In genomic region chr16:71754652-71755051, GRCh38 we compare ENCODE assay signal across 21 cellular contexts. TPM values are rescaled to one million over a fixed set of nuclear protein-coding genes. Genes with fewer than 3 reads are reported as not detected.
DNase-seq lines count a peak whose midpoint lies in the region; ATAC-seq and TF ChIP-seq lines count a peak whose summit lies in the region.
"Had no signal": no experiment of that assay in that cellular context is flagged by ENCODE, and none has a peak within 500 bp of the region (broad histone marks: within the 10 kb centered on the region; RNA-seq: fewer than 3 reads in every experiment).

No MANE protein-coding gene starts in this region.

- no peaks in the 10 kb centered on the region for H3K4me1 ChIP-seq in smooth muscle cell (ENCODE audit: low read depth)
- H3K4me1 ChIP-seq: A549 had no signal

- H3K9ac ChIP-seq in smooth muscle cell (ENCODE audit: low read depth) = no peak overlapping the region
- H3K9ac ChIP-seq: GM23248 had no signal

- no peak overlapping the region for H3K27ac ChIP-seq in smooth muscle cell (ENCODE audit: low read depth)
- H3K27ac ChIP-seq: A549, GM23248, HL-60, PC-9, RWPE1 had no signal

- no peaks in the 10 kb centered on the region for H3K27me3 ChIP-seq in smooth muscle cell (ENCODE audit: low read depth)

- DNase-seq in activated CD4-positive, alpha-beta T cell treated with anti-CD3 and anti-CD28 coated beads, Interleukin-2, amount 10 ng/mL, durations not matched to agents 7 days and 5 days = no peak
- DNase-seq in activated CD4-positive, alpha-beta T cell treated with anti-CD3 and anti-CD28 coated beads, Interleukin-2, amount 50 U/mL, for 48 hours = no peak
- no peak for DNase-seq in activated naive CD4-positive, alpha-beta T cell treated with anti-CD3 and anti-CD28 coated beads, Interleukin-2, amount 10 ng/mL, durations not matched to agents 7 days and 5 days
- DNase-seq in activated naive CD4-positive, alpha-beta T cell treated with anti-CD3 and anti-CD28 coated beads, Interleukin-2, amount 50 U/mL, for 16 hours = no peak
- DNase-seq in stimulated activated effector memory CD8-positive, alpha-beta T cell treated with anti-CD3 and anti-CD28 coated beads, Interleukin-12 subunit alpha, Interleukin-12 subunit beta, amount 100 ng/mL, for 72 hours (ENCODE audit: low spot score in 2 of 2) = no peak
- DNase-seq in smooth muscle cell (lab: John Stamatoyannopoulos, UW; ENCODE audit: unreplicated experiment) = no peak
- DNase-seq: Caco-2; CD4-positive, alpha-beta T cell; GM23248; IMR-90; NCI-H1417 treated with DMSO at 0.1 percent for 48 hours; NCI-H1930; NCI-H226; NCI-H524; PC-9 had no signal

- peaks cover 47% of the 10 kb centered on the region for H3K36me3 Mint-ChIP-seq in activated CD4-positive, alpha-beta T cell treated with anti-CD3 and anti-CD28 coated beads, Interleukin-2, amount 10 ng/mL, durations not matched to agents 7 days and 5 days (ENCODE audit: low read depth)
- H3K36me3 Mint-ChIP-seq in activated naive CD4-positive, alpha-beta T cell treated with anti-CD3 and anti-CD28 coated beads, Interleukin-2, amount 10 ng/mL, durations not matched to agents 7 days and 5 days = peaks cover 51% of the 10 kb centered on the region
- peaks cover 95% of the 10 kb centered on the region for H3K36me3 Mint-ChIP-seq in activated T-helper 17 cell treated with anti-CD3 and anti-CD28 coated beads, Interleukin-2, amount 50 U/mL, for 72 hours (ENCODE audit: low read depth)
- peaks cover 100% of the 10 kb centered on the region for H3K36me3 Mint-ChIP-seq in stimulated activated effector memory CD8-positive, alpha-beta T cell treated with anti-CD3 and anti-CD28 coated beads, Interleukin-12 subunit alpha, Interleukin-12 subunit beta, amount 100 ng/mL, for 72 hours

- no peaks in the 10 kb centered on the region for H3K4me1 Mint-ChIP-seq in activated CD4-positive, alpha-beta T cell treated with anti-CD3 and anti-CD28 coated beads, Interleukin-2, amount 10 ng/mL, durations not matched to agents 7 days and 5 days
- H3K4me1 Mint-ChIP-seq in activated naive CD4-positive, alpha-beta T cell treated with anti-CD3 and anti-CD28 coated beads, Interleukin-2, amount 10 ng/mL, durations not matched to agents 7 days and 5 days = no peaks in the 10 kb centered on the region
- H3K4me1 Mint-ChIP-seq in activated T-helper 17 cell treated with anti-CD3 and anti-CD28 coated beads, Interleukin-2, amount 50 U/mL, for 72 hours = peaks cover 5% of the 10 kb centered on the region
- peaks cover 6% of the 10 kb centered on the region for H3K4me1 Mint-ChIP-seq in stimulated activated effector memory CD8-positive, alpha-beta T cell treated with anti-CD3 and anti-CD28 coated beads, Interleukin-12 subunit alpha, Interleukin-12 subunit beta, amount 100 ng/mL, for 72 hours

- H2AFZ ChIP-seq in smooth muscle cell (ENCODE audit: low read depth) = no peak overlapping the region
- H2AFZ ChIP-seq: GM23248, PC-9 had no signal

- H3K4me3 ChIP-seq in smooth muscle cell = no peak overlapping the region
- H3K4me3 ChIP-seq: A549, GM23248, HAP-1, PC-9 had no signal

- H3K79me2 ChIP-seq in smooth muscle cell (ENCODE audit: low read depth) = peaks cover 3% of the 10 kb centered on the region

- TF ChIP-seq CTCF in smooth muscle cell (IDR thresholded peaks at IDR 0.05; ENCODE audit: borderline replicate concordance, insufficient read depth, poor library complexity, severe bottlenecking) = no peak

- no peaks in the 10 kb centered on the region for H3F3A ChIP-seq in smooth muscle cell (ENCODE audit: low read depth)

- peaks cover 53% of the 10 kb centered on the region for H3K36me3 ChIP-seq in smooth muscle cell (ENCODE audit: low read depth)

- CTCF ChIA-PET in activated CD4-positive, alpha-beta T cell treated with anti-CD3 and anti-CD28 coated beads, Interleukin-2, amount 10 ng/mL, durations not matched to agents 7 days and 5 days (lab: Charles Lee) = interaction anchor here (0.6 to 1.0 kb wide), 2 partner anchors 11 to 224 kb away, joined by 3 to 6 read pairs; no protein-coding TSS in a partner anchor
- CTCF ChIA-PET in activated naive CD4-positive, alpha-beta T cell treated with anti-CD3 and anti-CD28 coated beads, Interleukin-2, amount 10 ng/mL, durations not matched to agents 7 days and 5 days (lab: Charles Lee) = interaction anchor here (0.6 kb wide), 1 partner anchor 78 kb away, joined by 3 read pairs; no protein-coding TSS in a partner anchor

- H3K4me3 Mint-ChIP-seq in activated CD4-positive, alpha-beta T cell treated with anti-CD3 and anti-CD28 coated beads, Interleukin-2, amount 10 ng/mL, durations not matched to agents 7 days and 5 days = no peak overlapping the region
- H3K4me3 Mint-ChIP-seq in activated naive CD4-positive, alpha-beta T cell treated with anti-CD3 and anti-CD28 coated beads, Interleukin-2, amount 10 ng/mL, durations not matched to agents 7 days and 5 days = no peak overlapping the region
- H3K4me3 Mint-ChIP-seq in activated T-helper 17 cell treated with anti-CD3 and anti-CD28 coated beads, Interleukin-2, amount 50 U/mL, for 72 hours = no peak overlapping the region
- H3K4me3 Mint-ChIP-seq in stimulated activated effector memory CD8-positive, alpha-beta T cell treated with anti-CD3 and anti-CD28 coated beads, Interleukin-12 subunit alpha, Interleukin-12 subunit beta, amount 100 ng/mL, for 72 hours = no peak overlapping the region
- H3K4me3 Mint-ChIP-seq: CD4-positive, alpha-beta T cell had no signal

- no peak overlapping the region for H3K4me2 ChIP-seq in smooth muscle cell
- H3K4me2 ChIP-seq: A549, PC-9 had no signal

- no peaks in the 10 kb centered on the region for H3K9me3 Mint-ChIP-seq in activated CD4-positive, alpha-beta T cell treated with anti-CD3 and anti-CD28 coated beads, Interleukin-2, amount 10 ng/mL, durations not matched to agents 7 days and 5 days
- H3K9me3 Mint-ChIP-seq in activated naive CD4-positive, alpha-beta T cell treated with anti-CD3 and anti-CD28 coated beads, Interleukin-2, amount 10 ng/mL, durations not matched to agents 7 days and 5 days = no peaks in the 10 kb centered on the region
- H3K9me3 Mint-ChIP-seq in activated T-helper 17 cell treated with anti-CD3 and anti-CD28 coated beads, Interleukin-2, amount 50 U/mL, for 72 hours = no peaks in the 10 kb centered on the region
- no peaks in the 10 kb centered on the region for H3K9me3 Mint-ChIP-seq in stimulated activated effector memory CD8-positive, alpha-beta T cell treated with anti-CD3 and anti-CD28 coated beads, Interleukin-12 subunit alpha, Interleukin-12 subunit beta, amount 100 ng/mL, for 72 hours
- H3K9me3 Mint-ChIP-seq: CD4-positive, alpha-beta T cell had no signal

- peak overlapping the region; percentile 1 for H3K27ac Mint-ChIP-seq in activated CD4-positive, alpha-beta T cell treated with anti-CD3 and anti-CD28 coated beads, Interleukin-2, amount 10 ng/mL, durations not matched to agents 7 days and 5 days
- peak overlapping the region; percentile 20 for H3K27ac Mint-ChIP-seq in activated naive CD4-positive, alpha-beta T cell treated with anti-CD3 and anti-CD28 coated beads, Interleukin-2, amount 10 ng/mL, durations not matched to agents 7 days and 5 days
- H3K27ac Mint-ChIP-seq in activated T-helper 17 cell treated with anti-CD3 and anti-CD28 coated beads, Interleukin-2, amount 50 U/mL, for 72 hours = peak overlapping the region; percentile 77
- H3K27ac Mint-ChIP-seq in stimulated activated effector memory CD8-positive, alpha-beta T cell treated with anti-CD3 and anti-CD28 coated beads, Interleukin-12 subunit alpha, Interleukin-12 subunit beta, amount 100 ng/mL, for 72 hours = peak overlapping the region; percentile 74
- H3K27ac Mint-ChIP-seq: CD4-positive, alpha-beta T cell had no signal

- peak; percentile 87 for ATAC-seq in activated T-helper 17 cell treated with anti-CD3 and anti-CD28 coated beads, Interleukin-2, amount 50 U/mL, for 72 hours (replicated peaks)
- peak; percentile 62 for ATAC-seq in stimulated activated effector memory CD8-positive, alpha-beta T cell treated with anti-CD3 and anti-CD28 coated beads, Interleukin-12 subunit alpha, Interleukin-12 subunit beta, amount 100 ng/mL, for 72 hours
- ATAC-seq in HG02852 (IDR thresholded peaks at IDR 0.05; ENCODE audit: unreplicated experiment) = no peak
- ATAC-seq: A549 had no signal

- no peaks in the 10 kb centered on the region for H3K9me3 ChIP-seq in smooth muscle cell (replicated peaks; ENCODE audit: low read depth)
- H3K9me3 ChIP-seq: A549, Caco-2, HAP-1 had no signal

- peaks cover 20% of the 10 kb centered on the region for H4K20me1 ChIP-seq in smooth muscle cell (ENCODE audit: low read depth)

- 98% methylated on average over 2 of the region's 2 CpGs for WGBS in smooth muscle cell (ENCODE audit: low lambda C conversion rate)

- POLR2A ChIA-PET in activated CD4-positive, alpha-beta T cell treated with anti-CD3 and anti-CD28 coated beads, Interleukin-2, amount 10 ng/mL, durations not matched to agents 7 days and 5 days (lab: Charles Lee) = interaction anchor here (0.6 kb wide), 2 partner anchors 84 to 137 kb away, joined by 3 to 6 read pairs; no protein-coding TSS in a partner anchor

- no peaks in the 10 kb centered on the region for H3K27me3 Mint-ChIP-seq in activated CD4-positive, alpha-beta T cell treated with anti-CD3 and anti-CD28 coated beads, Interleukin-2, amount 10 ng/mL, durations not matched to agents 7 days and 5 days
- no peaks in the 10 kb centered on the region for H3K27me3 Mint-ChIP-seq in activated naive CD4-positive, alpha-beta T cell treated with anti-CD3 and anti-CD28 coated beads, Interleukin-2, amount 10 ng/mL, durations not matched to agents 7 days and 5 days
- no peaks in the 10 kb centered on the region for H3K27me3 Mint-ChIP-seq in activated T-helper 17 cell treated with anti-CD3 and anti-CD28 coated beads, Interleukin-2, amount 50 U/mL, for 72 hours
- H3K27me3 Mint-ChIP-seq: CD4-positive, alpha-beta T cell had no signal

RNA-seq across cellular contexts. Expression of gene PHLPP2, which starts 30.2 kb away (rescaled TPM):
- total RNA-seq in activated CD4-positive, alpha-beta T cell treated with anti-CD3 and anti-CD28 coated beads, Interleukin-2, amount 10 ng/mL, durations not matched to agents 7 days and 5 days = 1 to 10 TPM; 4.1 to 5.5 TPM
- total RNA-seq in activated T-helper 17 cell treated with anti-CD3 and anti-CD28 coated beads, Interleukin-2, amount 50 U/mL, for 72 hours = 1 to 10 TPM; 8.7 to 9.4 TPM
- total RNA-seq in smooth muscle cell = 5.3 and 6.6 TPM in 2 replicates
- polyA plus RNA-seq in smooth muscle cell = 1.5 and 2.3 TPM in 2 replicates

RNA-seq across cellular contexts. Expression of gene AP1G1, which starts 54.0 kb away (rescaled TPM):
- total RNA-seq in activated CD4-positive, alpha-beta T cell treated with anti-CD3 and anti-CD28 coated beads, Interleukin-2, amount 10 ng/mL, durations not matched to agents 7 days and 5 days = 10 to 100 TPM; 76.4 to 83.4 TPM
- 10 to 100 TPM; 81.7 to 88.7 TPM for total RNA-seq in activated T-helper 17 cell treated with anti-CD3 and anti-CD28 coated beads, Interleukin-2, amount 50 U/mL, for 72 hours
- total RNA-seq in smooth muscle cell = 84.4 and 90.3 TPM in 2 replicates
- polyA plus RNA-seq in smooth muscle cell = 17.1 and 19.8 TPM in 2 replicates

Comparison
In these comparisons a context has a peak if more than half of its experiments do, and no peak if none do; other contexts are left out.
1. H3K27ac Mint-ChIP-seq: peak in every context shown above with its lines; median percentile 77 in activated T-helper 17 cell treated with anti-CD3 and anti-CD28 coated beads, Interleukin-2, amount 50 U/mL, for 72 hours; 74 in stimulated activated effector memory CD8-positive, alpha-beta T cell treated with anti-CD3 and anti-CD28 coated beads, Interleukin-12 subunit alpha, Interleukin-12 subunit beta, amount 100 ng/mL, for 72 hours; 20 in activated naive CD4-positive, alpha-beta T cell treated with anti-CD3 and anti-CD28 coated beads, Interleukin-2, amount 10 ng/mL, durations not matched to agents 7 days and 5 days; 1 in activated CD4-positive, alpha-beta T cell treated with anti-CD3 and anti-CD28 coated beads, Interleukin-2, amount 10 ng/mL, durations not matched to agents 7 days and 5 days.